ENCODE assay signal across 2 cellular contexts in the genomic region with DNA sequence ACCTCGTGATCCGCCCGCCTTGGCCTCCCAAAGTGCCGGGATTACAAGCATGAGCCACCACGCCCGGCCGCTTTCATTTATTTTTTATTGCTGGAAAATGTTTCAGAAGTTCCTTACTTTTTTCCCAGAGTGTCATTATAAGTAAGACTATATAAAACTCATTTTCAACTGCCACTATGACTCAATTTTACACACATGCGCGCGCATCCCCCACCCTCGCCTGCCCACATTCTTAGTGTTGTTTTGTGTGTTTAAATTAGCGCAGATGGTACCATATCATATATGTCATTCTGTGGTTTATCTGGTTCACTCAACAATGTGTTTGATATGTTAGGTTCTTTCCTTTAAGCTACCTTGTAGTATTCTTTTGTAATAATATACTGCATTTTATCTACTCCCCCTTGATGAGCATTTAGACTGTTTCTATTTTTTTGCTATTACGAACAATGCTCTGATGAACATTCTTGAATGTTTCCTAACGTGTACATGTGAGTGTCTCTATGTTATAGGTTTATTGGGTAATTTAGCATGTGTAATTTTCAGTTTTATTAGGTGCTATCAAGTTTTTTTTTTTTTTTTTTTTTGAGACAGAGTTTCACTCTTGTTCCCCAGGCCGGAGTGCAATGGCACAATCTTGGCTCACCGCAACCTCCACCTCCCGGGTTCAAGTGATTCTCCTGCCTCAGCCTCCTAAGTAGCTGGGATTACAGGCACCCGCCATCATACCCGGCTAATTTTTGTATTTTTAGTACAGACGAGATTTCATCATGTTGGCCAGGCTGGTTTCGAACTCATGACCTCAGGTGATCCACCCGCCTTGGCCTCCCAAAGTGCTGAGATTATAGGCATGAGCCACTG. TPM values are rescaled to one million over a fixed set of nuclear protein-coding genes. Genes with fewer than 3 reads are reported as not detected.
"Had no signal": no experiment of that assay in that cellular context is flagged by ENCODE, and none has a peak within 500 bp of the region (broad histone marks: within the 10 kb centered on the region; RNA-seq: fewer than 3 reads in every experiment).

No MANE protein-coding gene starts in this region.

RNA-seq across cellular contexts. Expression of a gene that starts 17.9 kb away (rescaled TPM):
- total RNA-seq: naive thymus-derived CD4-positive, alpha-beta T cell; natural killer cell had no signal
